ENCODE assay signal across 2 cellular contexts in the genomic region with DNA sequence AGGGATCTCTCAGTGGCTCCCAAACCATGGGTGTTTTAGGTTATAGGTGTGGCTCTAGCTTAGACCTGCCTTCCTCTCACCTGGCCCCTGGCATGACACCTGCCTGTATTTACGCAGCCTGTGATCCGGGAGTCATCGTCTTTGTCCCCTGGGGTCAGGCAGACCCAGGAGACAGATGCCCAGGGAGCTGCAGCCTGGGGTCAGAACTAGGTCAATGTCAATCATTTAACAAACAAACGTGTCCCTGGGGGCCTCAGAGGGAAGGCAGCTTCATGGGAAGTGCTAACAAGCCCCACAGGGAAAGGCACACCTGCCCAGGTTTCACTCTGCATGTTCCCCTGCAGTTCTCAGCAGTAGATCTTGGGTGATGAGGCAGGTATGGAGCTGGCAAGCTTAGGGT.
TF ChIP-seq lines count a peak whose summit lies in the region.

No MANE protein-coding gene starts in this region.

TF ChIP-seq in HepG2, 621 proteins besides CTCF, POLR2A, EP300 and RAD21 (continues in another document):
- TF ChIP-seq, protein P1, sequence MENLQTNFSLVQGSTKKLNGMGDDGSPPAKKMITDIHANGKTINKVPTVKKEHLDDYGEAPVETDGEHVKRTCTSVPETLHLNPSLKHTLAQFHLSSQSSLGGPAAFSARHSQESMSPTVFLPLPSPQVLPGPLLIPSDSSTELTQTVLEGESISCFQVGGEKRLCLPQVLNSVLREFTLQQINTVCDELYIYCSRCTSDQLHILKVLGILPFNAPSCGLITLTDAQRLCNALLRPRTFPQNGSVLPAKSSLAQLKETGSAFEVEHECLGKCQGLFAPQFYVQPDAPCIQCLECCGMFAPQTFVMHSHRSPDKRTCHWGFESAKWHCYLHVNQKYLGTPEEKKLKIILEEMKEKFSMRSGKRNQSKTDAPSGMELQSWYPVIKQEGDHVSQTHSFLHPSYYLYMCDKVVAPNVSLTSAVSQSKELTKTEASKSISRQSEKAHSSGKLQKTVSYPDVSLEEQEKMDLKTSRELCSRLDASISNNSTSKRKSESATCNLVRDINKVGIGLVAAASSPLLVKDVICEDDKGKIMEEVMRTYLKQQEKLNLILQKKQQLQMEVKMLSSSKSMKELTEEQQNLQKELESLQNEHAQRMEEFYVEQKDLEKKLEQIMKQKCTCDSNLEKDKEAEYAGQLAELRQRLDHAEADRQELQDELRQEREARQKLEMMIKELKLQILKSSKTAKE (CRISPR knock-in tag; IDR thresholded peaks at IDR 0.05; ENCODE audit: borderline replicate concordance): peak; percentile 92
- 0 out of 2 replicates have a peak, but pooled peaks have one; percentile 43 for TF ChIP-seq MIXL1 (CRISPR knock-in tag; IDR thresholded peaks at IDR 0.05)
- no peak for TF ChIP-seq SOX13 (IDR thresholded peaks at IDR 0.05)
- TF ChIP-seq SOX13 (CRISPR knock-in tag; conservative IDR thresholded peaks at IDR 0.05 in 1 of 2, IDR thresholded peaks at IDR 0.05 in 1 of 2): peak in 1 of 2 experiments; percentile 62; a peak in 1 of 4 replicates
- TF ChIP-seq FOXA3 (CRISPR knock-in tag; IDR thresholded peaks at IDR 0.05): peak; percentile 53
- TF ChIP-seq KDM6A (CRISPR knock-in tag; IDR thresholded peaks at IDR 0.05; ENCODE audit: low read depth): no peak
- no peak for TF ChIP-seq FOXP1 (IDR thresholded peaks at IDR 0.05)
- 0 out of 2 replicates have a peak, but pooled peaks have one; percentile 38 for TF ChIP-seq FOXP1 (CRISPR knock-in tag; IDR thresholded peaks at IDR 0.05)
- no peak for TF ChIP-seq MXD4 (CRISPR knock-in tag; IDR thresholded peaks at IDR 0.05)
- no peak for TF ChIP-seq ZNF530 (CRISPR knock-in tag; IDR thresholded peaks at IDR 0.05; ENCODE audit: low read depth)
- 0 out of 2 replicates have a peak, but pooled peaks have one; percentile 38 for TF ChIP-seq MED1 (CRISPR knock-in tag; IDR thresholded peaks at IDR 0.05)
- peak; percentile 34; the same call in 1 of the 2 replicates for TF ChIP-seq PITX1 (CRISPR knock-in tag; IDR thresholded peaks at IDR 0.05)
- TF ChIP-seq, protein P2, sequence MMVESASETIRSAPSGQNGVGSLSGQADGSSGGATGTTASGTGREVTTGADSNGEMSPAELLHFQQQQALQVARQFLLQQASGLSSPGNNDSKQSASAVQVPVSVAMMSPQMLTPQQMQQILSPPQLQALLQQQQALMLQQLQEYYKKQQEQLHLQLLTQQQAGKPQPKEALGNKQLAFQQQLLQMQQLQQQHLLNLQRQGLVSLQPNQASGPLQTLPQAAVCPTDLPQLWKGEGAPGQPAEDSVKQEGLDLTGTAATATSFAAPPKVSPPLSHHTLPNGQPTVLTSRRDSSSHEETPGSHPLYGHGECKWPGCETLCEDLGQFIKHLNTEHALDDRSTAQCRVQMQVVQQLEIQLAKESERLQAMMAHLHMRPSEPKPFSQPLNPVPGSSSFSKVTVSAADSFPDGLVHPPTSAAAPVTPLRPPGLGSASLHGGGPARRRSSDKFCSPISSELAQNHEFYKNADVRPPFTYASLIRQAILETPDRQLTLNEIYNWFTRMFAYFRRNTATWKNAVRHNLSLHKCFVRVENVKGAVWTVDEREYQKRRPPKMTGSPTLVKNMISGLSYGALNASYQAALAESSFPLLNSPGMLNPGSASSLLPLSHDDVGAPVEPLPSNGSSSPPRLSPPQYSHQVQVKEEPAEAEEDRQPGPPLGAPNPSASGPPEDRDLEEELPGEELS (CRISPR knock-in tag; IDR thresholded peaks at IDR 0.05): 0 out of 2 replicates have a peak, but pooled peaks have one; percentile 40
- 0 out of 2 replicates have a peak, but pooled peaks have one; percentile 15 for TF ChIP-seq HDAC2 (CRISPR knock-in tag; IDR thresholded peaks at IDR 0.05)
- peak in 1 of 2 experiments; percentile 82; a peak in 2 of 4 replicates for TF ChIP-seq NR2F1 (CRISPR knock-in tag; IDR thresholded peaks at IDR 0.05)
- peak; percentile 54; the same call in 1 of the 2 replicates for TF ChIP-seq FOXO1 (CRISPR knock-in tag; IDR thresholded peaks at IDR 0.05)
- 0 out of 2 replicates have a peak, but pooled peaks have one; percentile 45 for TF ChIP-seq PPARG (CRISPR knock-in tag; conservative IDR thresholded peaks at IDR 0.05)
- TF ChIP-seq ESRRA (CRISPR knock-in tag; IDR thresholded peaks at IDR 0.05; ENCODE audit: low read depth): peak; percentile 61; the same call in 1 of the 2 replicates
- TF ChIP-seq HMG20A (CRISPR knock-in tag; IDR thresholded peaks at IDR 0.05; ENCODE audit: borderline replicate concordance): peak; percentile 32; the same call in 1 of the 2 replicates
- peak; percentile 88 for TF ChIP-seq ZEB1 (IDR thresholded peaks at IDR 0.05; ENCODE audit: insufficient replicate concordance, low read depth)
- TF ChIP-seq, protein P3, sequence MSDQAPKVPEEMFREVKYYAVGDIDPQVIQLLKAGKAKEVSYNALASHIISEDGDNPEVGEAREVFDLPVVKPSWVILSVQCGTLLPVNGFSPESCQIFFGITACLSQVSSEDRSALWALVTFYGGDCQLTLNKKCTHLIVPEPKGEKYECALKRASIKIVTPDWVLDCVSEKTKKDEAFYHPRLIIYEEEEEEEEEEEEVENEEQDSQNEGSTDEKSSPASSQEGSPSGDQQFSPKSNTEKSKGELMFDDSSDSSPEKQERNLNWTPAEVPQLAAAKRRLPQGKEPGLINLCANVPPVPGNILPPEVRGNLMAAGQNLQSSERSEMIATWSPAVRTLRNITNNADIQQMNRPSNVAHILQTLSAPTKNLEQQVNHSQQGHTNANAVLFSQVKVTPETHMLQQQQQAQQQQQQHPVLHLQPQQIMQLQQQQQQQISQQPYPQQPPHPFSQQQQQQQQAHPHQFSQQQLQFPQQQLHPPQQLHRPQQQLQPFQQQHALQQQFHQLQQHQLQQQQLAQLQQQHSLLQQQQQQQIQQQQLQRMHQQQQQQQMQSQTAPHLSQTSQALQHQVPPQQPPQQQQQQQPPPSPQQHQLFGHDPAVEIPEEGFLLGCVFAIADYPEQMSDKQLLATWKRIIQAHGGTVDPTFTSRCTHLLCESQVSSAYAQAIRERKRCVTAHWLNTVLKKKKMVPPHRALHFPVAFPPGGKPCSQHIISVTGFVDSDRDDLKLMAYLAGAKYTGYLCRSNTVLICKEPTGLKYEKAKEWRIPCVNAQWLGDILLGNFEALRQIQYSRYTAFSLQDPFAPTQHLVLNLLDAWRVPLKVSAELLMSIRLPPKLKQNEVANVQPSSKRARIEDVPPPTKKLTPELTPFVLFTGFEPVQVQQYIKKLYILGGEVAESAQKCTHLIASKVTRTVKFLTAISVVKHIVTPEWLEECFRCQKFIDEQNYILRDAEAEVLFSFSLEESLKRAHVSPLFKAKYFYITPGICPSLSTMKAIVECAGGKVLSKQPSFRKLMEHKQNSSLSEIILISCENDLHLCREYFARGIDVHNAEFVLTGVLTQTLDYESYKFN (CRISPR knock-in tag; conservative IDR thresholded peaks at IDR 0.05): peak; percentile 67

TF ChIP-seq in PFSK-1, 5 proteins besides CTCF, POLR2A, EP300 and RAD21:
- no peak for TF ChIP-seq SIN3A (IDR thresholded peaks at IDR 0.05; ENCODE audit: borderline replicate concordance, insufficient read depth, low read length)
- 0 out of 2 replicates have a peak, but pooled peaks have one; percentile 10 for TF ChIP-seq POLR2AphosphoS5 (IDR thresholded peaks at IDR 0.05; ENCODE audit: low read depth, low read length)
TF ChIP-seq in PFSK-1: peak in this region for 1.
